1 cellular context compared by ENCODE assay signal in genomic region chr21:29075706-29076447, GRCh38.
TF ChIP-seq lines count a peak whose summit lies in the region.

No MANE protein-coding gene starts in this region.

TF ChIP-seq in HEK293, 187 proteins besides CTCF, POLR2A, EP300 and RAD21 (continued from another document and continues in another):
- no peak for TF ChIP-seq ZBTB26 (tag by site-specific recombination; optimal IDR thresholded peaks at IDR 0.05)
- no peak for TF ChIP-seq KLF10 (tag by site-specific recombination; IDR thresholded peaks at IDR 0.05)
- 0 out of 2 replicates have a peak, but pooled peaks have one; percentile 13 for TF ChIP-seq RBAK (tag by site-specific recombination; IDR thresholded peaks at IDR 0.05)
- TF ChIP-seq ZNF174 (tag by site-specific recombination; IDR thresholded peaks at IDR 0.05) = no peak
- no peak for TF ChIP-seq BCL6B (tag by site-specific recombination; IDR thresholded peaks at IDR 0.05)
- TF ChIP-seq ZNF324 (tag by site-specific recombination; IDR thresholded peaks at IDR 0.05) = peak; percentile 95
- no peak for TF ChIP-seq ZNF398 (tag by site-specific recombination; IDR thresholded peaks at IDR 0.05)
- no peak for TF ChIP-seq ZNF148 (tag by site-specific recombination; IDR thresholded peaks at IDR 0.05; ENCODE audit: borderline replicate concordance)
- no peak for TF ChIP-seq ZNF426 (tag by site-specific recombination; IDR thresholded peaks at IDR 0.05)
- no peak for TF ChIP-seq ZNF10 (tag by site-specific recombination; IDR thresholded peaks at IDR 0.05)
- no peak for TF ChIP-seq YY1 (tag by site-specific recombination; IDR thresholded peaks at IDR 0.05)
- TF ChIP-seq ZNF311 (tag by site-specific recombination; IDR thresholded peaks at IDR 0.05; ENCODE audit: borderline replicate concordance) = no peak
- TF ChIP-seq ZNF544 (tag by site-specific recombination; IDR thresholded peaks at IDR 0.05) = no peak
- TF ChIP-seq ZNF571 (tag by site-specific recombination; IDR thresholded peaks at IDR 0.05) = no peak
- TF ChIP-seq ZBTB10 (tag by site-specific recombination; IDR thresholded peaks at IDR 0.05) = no peak
- TF ChIP-seq ZBTB49 (tag by site-specific recombination; IDR thresholded peaks at IDR 0.05; ENCODE audit: low read depth) = no peak
- peak; percentile 83 for TF ChIP-seq ZNF366 (tag by site-specific recombination; conservative IDR thresholded peaks at IDR 0.05)
- TF ChIP-seq ZNF354C (tag by site-specific recombination; IDR thresholded peaks at IDR 0.05; ENCODE audit: borderline replicate concordance, low read depth) = no peak
- no peak for TF ChIP-seq ZNF558 (tag by site-specific recombination; IDR thresholded peaks at IDR 0.05)
- TF ChIP-seq MEIS1 (CRISPR knock-in tag; IDR thresholded peaks at IDR 0.05; ENCODE audit: borderline replicate concordance) = no peak
- TF ChIP-seq ZNF24 (tag by site-specific recombination; IDR thresholded peaks at IDR 0.05) = peak; percentile 59; the same call in 1 of the 2 replicates
- peak; percentile 39; the same call in 1 of the 2 replicates for TF ChIP-seq ZBTB21 (tag by site-specific recombination; IDR thresholded peaks at IDR 0.05)
- TF ChIP-seq ZNF510 (tag by site-specific recombination; IDR thresholded peaks at IDR 0.05; ENCODE audit: insufficient replicate concordance) = no peak
- TF ChIP-seq ZNF518A (tag by site-specific recombination; conservative IDR thresholded peaks at IDR 0.05; ENCODE audit: low read depth) = no peak; the same call in 1 of the 2 replicates
- no peak for TF ChIP-seq PATZ1 (tag by site-specific recombination; IDR thresholded peaks at IDR 0.05)
- peak; percentile 92 for TF ChIP-seq TSHZ1 (tag by site-specific recombination; IDR thresholded peaks at IDR 0.05; ENCODE audit: borderline replicate concordance)
- TF ChIP-seq ZNF624 (tag by site-specific recombination; IDR thresholded peaks at IDR 0.05) = no peak
- TF ChIP-seq WT1 (tag by site-specific recombination; IDR thresholded peaks at IDR 0.05) = 0 out of 2 replicates have a peak, but pooled peaks have one; percentile 32
- no peak for TF ChIP-seq ZNF169 (tag by site-specific recombination; IDR thresholded peaks at IDR 0.05)
- TF ChIP-seq ZFP37 (tag by site-specific recombination; IDR thresholded peaks at IDR 0.05) = no peak
- no peak for TF ChIP-seq ZNF549 (tag by site-specific recombination; IDR thresholded peaks at IDR 0.05)
- TF ChIP-seq OSR2 (tag by site-specific recombination; IDR thresholded peaks at IDR 0.05) = peak; percentile 95
- no peak for TF ChIP-seq ZNF677 (tag by site-specific recombination; IDR thresholded peaks at IDR 0.05)
